In the genomic region with DNA sequence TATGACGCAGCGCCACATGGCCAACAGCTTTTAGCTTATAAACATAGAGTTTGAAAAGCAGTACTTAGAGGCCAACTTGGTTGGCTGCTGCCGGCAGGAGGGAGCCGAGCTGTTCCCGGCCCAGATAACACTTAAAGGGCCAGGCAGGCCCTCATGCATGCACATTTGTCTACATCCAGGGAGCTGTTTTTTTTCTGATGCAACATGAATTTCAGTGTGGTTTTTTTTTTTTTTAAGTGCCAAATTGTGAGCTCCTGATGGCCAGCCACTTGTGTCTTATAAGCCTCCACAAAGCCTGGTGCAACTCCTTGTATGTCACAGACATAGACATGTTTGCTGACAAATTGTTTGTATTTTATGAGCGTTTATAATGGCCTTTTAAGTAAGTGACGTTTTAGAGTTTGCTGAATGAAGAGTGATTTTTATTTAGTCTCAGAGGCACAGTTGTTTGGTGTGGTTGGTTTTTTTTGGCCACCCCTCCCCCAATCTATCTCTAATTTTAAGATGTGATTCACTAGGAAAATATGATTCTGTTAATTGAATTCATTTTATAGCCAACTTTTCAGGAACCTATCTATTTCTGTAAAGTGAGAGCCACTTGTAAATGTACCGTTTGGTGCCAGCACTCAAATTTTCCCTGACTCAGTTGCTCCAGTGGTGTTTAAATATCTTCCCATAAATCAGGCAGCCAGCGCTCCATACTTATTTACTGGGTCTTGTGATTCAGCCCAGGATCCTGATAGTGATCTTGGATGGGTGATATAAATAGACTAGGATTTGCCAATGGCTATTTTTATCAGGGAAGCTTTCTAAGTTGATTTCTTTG, we compare ENCODE assay signal across 1 cellular context.
A peak's percentile ranks its signal among the peaks of the same experiment; 100 is the strongest.
TF ChIP-seq lines count a peak whose summit lies in the region.

No MANE protein-coding gene starts in this region.

TF ChIP-seq in K562, 482 proteins besides CTCF, POLR2A, EP300 and RAD21 (continued from another document and continues in another):
- TF ChIP-seq, protein P1, sequence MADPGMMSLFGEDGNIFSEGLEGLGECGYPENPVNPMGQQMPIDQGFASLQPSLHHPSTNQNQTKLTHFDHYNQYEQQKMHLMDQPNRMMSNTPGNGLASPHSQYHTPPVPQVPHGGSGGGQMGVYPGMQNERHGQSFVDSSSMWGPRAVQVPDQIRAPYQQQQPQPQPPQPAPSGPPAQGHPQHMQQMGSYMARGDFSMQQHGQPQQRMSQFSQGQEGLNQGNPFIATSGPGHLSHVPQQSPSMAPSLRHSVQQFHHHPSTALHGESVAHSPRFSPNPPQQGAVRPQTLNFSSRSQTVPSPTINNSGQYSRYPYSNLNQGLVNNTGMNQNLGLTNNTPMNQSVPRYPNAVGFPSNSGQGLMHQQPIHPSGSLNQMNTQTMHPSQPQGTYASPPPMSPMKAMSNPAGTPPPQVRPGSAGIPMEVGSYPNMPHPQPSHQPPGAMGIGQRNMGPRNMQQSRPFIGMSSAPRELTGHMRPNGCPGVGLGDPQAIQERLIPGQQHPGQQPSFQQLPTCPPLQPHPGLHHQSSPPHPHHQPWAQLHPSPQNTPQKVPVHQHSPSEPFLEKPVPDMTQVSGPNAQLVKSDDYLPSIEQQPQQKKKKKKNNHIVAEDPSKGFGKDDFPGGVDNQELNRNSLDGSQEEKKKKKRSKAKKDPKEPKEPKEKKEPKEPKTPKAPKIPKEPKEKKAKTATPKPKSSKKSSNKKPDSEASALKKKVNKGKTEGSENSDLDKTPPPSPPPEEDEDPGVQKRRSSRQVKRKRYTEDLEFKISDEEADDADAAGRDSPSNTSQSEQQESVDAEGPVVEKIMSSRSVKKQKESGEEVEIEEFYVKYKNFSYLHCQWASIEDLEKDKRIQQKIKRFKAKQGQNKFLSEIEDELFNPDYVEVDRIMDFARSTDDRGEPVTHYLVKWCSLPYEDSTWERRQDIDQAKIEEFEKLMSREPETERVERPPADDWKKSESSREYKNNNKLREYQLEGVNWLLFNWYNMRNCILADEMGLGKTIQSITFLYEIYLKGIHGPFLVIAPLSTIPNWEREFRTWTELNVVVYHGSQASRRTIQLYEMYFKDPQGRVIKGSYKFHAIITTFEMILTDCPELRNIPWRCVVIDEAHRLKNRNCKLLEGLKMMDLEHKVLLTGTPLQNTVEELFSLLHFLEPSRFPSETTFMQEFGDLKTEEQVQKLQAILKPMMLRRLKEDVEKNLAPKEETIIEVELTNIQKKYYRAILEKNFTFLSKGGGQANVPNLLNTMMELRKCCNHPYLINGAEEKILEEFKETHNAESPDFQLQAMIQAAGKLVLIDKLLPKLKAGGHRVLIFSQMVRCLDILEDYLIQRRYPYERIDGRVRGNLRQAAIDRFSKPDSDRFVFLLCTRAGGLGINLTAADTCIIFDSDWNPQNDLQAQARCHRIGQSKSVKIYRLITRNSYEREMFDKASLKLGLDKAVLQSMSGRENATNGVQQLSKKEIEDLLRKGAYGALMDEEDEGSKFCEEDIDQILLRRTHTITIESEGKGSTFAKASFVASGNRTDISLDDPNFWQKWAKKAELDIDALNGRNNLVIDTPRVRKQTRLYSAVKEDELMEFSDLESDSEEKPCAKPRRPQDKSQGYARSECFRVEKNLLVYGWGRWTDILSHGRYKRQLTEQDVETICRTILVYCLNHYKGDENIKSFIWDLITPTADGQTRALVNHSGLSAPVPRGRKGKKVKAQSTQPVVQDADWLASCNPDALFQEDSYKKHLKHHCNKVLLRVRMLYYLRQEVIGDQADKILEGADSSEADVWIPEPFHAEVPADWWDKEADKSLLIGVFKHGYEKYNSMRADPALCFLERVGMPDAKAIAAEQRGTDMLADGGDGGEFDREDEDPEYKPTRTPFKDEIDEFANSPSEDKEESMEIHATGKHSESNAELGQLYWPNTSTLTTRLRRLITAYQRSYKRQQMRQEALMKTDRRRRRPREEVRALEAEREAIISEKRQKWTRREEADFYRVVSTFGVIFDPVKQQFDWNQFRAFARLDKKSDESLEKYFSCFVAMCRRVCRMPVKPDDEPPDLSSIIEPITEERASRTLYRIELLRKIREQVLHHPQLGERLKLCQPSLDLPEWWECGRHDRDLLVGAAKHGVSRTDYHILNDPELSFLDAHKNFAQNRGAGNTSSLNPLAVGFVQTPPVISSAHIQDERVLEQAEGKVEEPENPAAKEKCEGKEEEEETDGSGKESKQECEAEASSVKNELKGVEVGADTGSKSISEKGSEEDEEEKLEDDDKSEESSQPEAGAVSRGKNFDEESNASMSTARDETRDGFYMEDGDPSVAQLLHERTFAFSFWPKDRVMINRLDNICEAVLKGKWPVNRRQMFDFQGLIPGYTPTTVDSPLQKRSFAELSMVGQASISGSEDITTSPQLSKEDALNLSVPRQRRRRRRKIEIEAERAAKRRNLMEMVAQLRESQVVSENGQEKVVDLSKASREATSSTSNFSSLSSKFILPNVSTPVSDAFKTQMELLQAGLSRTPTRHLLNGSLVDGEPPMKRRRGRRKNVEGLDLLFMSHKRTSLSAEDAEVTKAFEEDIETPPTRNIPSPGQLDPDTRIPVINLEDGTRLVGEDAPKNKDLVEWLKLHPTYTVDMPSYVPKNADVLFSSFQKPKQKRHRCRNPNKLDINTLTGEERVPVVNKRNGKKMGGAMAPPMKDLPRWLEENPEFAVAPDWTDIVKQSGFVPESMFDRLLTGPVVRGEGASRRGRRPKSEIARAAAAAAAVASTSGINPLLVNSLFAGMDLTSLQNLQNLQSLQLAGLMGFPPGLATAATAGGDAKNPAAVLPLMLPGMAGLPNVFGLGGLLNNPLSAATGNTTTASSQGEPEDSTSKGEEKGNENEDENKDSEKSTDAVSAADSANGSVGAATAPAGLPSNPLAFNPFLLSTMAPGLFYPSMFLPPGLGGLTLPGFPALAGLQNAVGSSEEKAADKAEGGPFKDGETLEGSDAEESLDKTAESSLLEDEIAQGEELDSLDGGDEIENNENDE (IDR thresholded peaks at IDR 0.05; ENCODE audit: low read depth, low read length) = no peak
- no peak for TF ChIP-seq ZNF23 (CRISPR knock-in tag; IDR thresholded peaks at IDR 0.05)
- TF ChIP-seq, protein P2, sequence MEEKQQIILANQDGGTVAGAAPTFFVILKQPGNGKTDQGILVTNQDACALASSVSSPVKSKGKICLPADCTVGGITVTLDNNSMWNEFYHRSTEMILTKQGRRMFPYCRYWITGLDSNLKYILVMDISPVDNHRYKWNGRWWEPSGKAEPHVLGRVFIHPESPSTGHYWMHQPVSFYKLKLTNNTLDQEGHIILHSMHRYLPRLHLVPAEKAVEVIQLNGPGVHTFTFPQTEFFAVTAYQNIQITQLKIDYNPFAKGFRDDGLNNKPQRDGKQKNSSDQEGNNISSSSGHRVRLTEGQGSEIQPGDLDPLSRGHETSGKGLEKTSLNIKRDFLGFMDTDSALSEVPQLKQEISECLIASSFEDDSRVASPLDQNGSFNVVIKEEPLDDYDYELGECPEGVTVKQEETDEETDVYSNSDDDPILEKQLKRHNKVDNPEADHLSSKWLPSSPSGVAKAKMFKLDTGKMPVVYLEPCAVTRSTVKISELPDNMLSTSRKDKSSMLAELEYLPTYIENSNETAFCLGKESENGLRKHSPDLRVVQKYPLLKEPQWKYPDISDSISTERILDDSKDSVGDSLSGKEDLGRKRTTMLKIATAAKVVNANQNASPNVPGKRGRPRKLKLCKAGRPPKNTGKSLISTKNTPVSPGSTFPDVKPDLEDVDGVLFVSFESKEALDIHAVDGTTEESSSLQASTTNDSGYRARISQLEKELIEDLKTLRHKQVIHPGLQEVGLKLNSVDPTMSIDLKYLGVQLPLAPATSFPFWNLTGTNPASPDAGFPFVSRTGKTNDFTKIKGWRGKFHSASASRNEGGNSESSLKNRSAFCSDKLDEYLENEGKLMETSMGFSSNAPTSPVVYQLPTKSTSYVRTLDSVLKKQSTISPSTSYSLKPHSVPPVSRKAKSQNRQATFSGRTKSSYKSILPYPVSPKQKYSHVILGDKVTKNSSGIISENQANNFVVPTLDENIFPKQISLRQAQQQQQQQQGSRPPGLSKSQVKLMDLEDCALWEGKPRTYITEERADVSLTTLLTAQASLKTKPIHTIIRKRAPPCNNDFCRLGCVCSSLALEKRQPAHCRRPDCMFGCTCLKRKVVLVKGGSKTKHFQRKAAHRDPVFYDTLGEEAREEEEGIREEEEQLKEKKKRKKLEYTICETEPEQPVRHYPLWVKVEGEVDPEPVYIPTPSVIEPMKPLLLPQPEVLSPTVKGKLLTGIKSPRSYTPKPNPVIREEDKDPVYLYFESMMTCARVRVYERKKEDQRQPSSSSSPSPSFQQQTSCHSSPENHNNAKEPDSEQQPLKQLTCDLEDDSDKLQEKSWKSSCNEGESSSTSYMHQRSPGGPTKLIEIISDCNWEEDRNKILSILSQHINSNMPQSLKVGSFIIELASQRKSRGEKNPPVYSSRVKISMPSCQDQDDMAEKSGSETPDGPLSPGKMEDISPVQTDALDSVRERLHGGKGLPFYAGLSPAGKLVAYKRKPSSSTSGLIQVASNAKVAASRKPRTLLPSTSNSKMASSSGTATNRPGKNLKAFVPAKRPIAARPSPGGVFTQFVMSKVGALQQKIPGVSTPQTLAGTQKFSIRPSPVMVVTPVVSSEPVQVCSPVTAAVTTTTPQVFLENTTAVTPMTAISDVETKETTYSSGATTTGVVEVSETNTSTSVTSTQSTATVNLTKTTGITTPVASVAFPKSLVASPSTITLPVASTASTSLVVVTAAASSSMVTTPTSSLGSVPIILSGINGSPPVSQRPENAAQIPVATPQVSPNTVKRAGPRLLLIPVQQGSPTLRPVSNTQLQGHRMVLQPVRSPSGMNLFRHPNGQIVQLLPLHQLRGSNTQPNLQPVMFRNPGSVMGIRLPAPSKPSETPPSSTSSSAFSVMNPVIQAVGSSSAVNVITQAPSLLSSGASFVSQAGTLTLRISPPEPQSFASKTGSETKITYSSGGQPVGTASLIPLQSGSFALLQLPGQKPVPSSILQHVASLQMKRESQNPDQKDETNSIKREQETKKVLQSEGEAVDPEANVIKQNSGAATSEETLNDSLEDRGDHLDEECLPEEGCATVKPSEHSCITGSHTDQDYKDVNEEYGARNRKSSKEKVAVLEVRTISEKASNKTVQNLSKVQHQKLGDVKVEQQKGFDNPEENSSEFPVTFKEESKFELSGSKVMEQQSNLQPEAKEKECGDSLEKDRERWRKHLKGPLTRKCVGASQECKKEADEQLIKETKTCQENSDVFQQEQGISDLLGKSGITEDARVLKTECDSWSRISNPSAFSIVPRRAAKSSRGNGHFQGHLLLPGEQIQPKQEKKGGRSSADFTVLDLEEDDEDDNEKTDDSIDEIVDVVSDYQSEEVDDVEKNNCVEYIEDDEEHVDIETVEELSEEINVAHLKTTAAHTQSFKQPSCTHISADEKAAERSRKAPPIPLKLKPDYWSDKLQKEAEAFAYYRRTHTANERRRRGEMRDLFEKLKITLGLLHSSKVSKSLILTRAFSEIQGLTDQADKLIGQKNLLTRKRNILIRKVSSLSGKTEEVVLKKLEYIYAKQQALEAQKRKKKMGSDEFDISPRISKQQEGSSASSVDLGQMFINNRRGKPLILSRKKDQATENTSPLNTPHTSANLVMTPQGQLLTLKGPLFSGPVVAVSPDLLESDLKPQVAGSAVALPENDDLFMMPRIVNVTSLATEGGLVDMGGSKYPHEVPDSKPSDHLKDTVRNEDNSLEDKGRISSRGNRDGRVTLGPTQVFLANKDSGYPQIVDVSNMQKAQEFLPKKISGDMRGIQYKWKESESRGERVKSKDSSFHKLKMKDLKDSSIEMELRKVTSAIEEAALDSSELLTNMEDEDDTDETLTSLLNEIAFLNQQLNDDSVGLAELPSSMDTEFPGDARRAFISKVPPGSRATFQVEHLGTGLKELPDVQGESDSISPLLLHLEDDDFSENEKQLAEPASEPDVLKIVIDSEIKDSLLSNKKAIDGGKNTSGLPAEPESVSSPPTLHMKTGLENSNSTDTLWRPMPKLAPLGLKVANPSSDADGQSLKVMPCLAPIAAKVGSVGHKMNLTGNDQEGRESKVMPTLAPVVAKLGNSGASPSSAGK (IDR thresholded peaks at IDR 0.05) = peak; percentile 82
- no peak for TF ChIP-seq HSF4 (CRISPR knock-in tag; IDR thresholded peaks at IDR 0.05; ENCODE audit: borderline replicate concordance)
- peak; percentile 44; the same call in 1 of the 2 replicates for TF ChIP-seq BACH1 (tag; IDR thresholded peaks at IDR 0.05)
- TF ChIP-seq ZNF280A (IDR thresholded peaks at IDR 0.05; ENCODE audit: low read depth, partially characterized antibody) = no peak
- 0 out of 2 replicates have a peak, but pooled peaks have one; percentile 5 for TF ChIP-seq ZNF589 (CRISPR knock-in tag; IDR thresholded peaks at IDR 0.05; ENCODE audit: low read depth)
- no peak for TF ChIP-seq ZBED1 (IDR thresholded peaks at IDR 0.05)
- no peak for TF ChIP-seq HEY1 (CRISPR knock-in tag; IDR thresholded peaks at IDR 0.05; ENCODE audit: borderline replicate concordance)
- TF ChIP-seq POLR2G (IDR thresholded peaks at IDR 0.05; ENCODE audit: low read depth, low read length) = no peak
- no peak for TF ChIP-seq ILK (tag; IDR thresholded peaks at IDR 0.05; ENCODE audit: borderline replicate concordance, low read depth)
- TF ChIP-seq, protein P3, sequence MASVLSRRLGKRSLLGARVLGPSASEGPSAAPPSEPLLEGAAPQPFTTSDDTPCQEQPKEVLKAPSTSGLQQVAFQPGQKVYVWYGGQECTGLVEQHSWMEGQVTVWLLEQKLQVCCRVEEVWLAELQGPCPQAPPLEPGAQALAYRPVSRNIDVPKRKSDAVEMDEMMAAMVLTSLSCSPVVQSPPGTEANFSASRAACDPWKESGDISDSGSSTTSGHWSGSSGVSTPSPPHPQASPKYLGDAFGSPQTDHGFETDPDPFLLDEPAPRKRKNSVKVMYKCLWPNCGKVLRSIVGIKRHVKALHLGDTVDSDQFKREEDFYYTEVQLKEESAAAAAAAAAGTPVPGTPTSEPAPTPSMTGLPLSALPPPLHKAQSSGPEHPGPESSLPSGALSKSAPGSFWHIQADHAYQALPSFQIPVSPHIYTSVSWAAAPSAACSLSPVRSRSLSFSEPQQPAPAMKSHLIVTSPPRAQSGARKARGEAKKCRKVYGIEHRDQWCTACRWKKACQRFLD (CRISPR knock-in tag; IDR thresholded peaks at IDR 0.05) = peak; percentile 67
- TF ChIP-seq NFRKB (IDR thresholded peaks at IDR 0.05; ENCODE audit: low read depth) = peak; percentile 50; the same call in 1 of the 2 replicates
